In the genomic region with DNA sequence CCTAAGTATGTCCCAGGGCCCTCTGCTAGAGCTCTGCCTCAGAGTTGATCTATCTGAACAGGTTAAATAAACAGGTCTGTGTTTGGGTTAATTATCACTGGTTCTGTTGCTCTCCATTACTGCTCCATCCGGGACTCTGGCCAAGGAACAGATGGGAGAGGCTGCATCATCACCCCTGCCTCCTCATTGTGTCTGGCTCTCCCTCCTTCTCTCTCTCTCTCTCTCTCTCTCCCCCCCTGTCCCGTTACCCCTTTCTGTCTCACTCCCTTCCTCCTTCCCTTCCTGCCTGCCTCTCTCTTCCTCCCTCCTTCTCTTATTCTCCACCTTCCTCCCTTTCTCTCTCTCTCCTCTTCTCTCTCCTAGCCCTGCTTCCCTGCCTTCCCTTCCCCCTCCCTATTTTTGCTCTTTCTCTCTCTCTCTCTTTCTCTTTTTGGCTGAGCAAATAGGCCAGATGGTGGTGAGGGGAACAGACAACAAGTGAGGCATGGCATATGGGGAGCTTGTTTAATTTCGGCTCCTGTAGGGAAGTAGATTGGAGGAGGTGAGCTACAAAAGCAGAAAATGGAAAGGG, we compare ENCODE assay signal across 8 cellular contexts.
DNase-seq lines count a peak whose midpoint lies in the region; ATAC-seq and TF ChIP-seq lines count a peak whose summit lies in the region.
"Had no signal": no experiment of that assay in that cellular context is flagged by ENCODE, and none has a peak within 500 bp of the region (broad histone marks: within the 10 kb centered on the region; RNA-seq: fewer than 3 reads in every experiment).

No MANE protein-coding gene starts in this region.

- peak overlapping the region; percentile 51 to 71 (median 63) for H3K27ac ChIP-seq in transverse colon

- WGBS in transverse colon (ENCODE audit: low coverage in 1 of 2), 2 donors, result 33 to 60% methylated on average over 1 to 3 of the region's 3 CpGs

- TF ChIP-seq CTCF in activated B cell treated with CpG ODN at 0.5 μM for 24 hours (IDR thresholded peaks at IDR 0.05) (no peak), transverse colon (IDR thresholded peaks at IDR 0.05) (no peak), omental fat pad (IDR thresholded peaks at IDR 0.05) (no peak)

- in situ Hi-C loops in transverse colon (cut with MboI; ENCODE audit: low pct_ligation_motif_present in 1 of 4, low pct_unique_long_range_greater_than_20kb in 1 of 4, low sequenced_read_pairs in 3 of 4), result no loop called here

- no peak overlapping the region for H3K4me3 ChIP-seq in transverse colon

- H3K36me3 ChIP-seq in transverse colon, result no peaks in the 10 kb centered on the region

- TF ChIP-seq EP300 in transverse colon (IDR thresholded peaks at IDR 0.05; ENCODE audit: low read depth), result no peak

- H3K27me3 ChIP-seq in transverse colon, result no peaks in the 10 kb centered on the region

- H3K4me1 ChIP-seq in transverse colon, result peaks cover 0 to 43% (median 24%) of the 10 kb centered on the region in 4 donors

- ATAC-seq in activated B cell treated with CpG ODN at 0.5 μM for 24 hours (ENCODE audit: low read depth), result no peak
- ATAC-seq in omental fat pad (ENCODE audit: low FRiP score), result no peak

- POLR2A ChIA-PET in activated B cell treated with CpG ODN at 0.5 μM for 24 hours (lab: Charles Lee), result interaction anchor here (0.6 to 1.5 kb wide), 6 partner anchors 12 to 110 kb away, joined by 3 to 5 read pairs (median 4); no protein-coding TSS in a partner anchor

- peaks cover 68% of the 10 kb centered on the region for H3K4me1 Mint-ChIP-seq in activated B cell treated with CpG ODN at 0.5 μM for 24 hours

- peaks cover 33% of the 10 kb centered on the region for H3K36me3 Mint-ChIP-seq in activated B cell treated with CpG ODN at 0.5 μM for 24 hours (ENCODE audit: low read depth)

- intact Hi-C loops in activated B cell treated with CpG ODN at 0.5 μM for 24 hours (cut with micrococcal nuclease) (loop anchor here (1.0 kb wide), 1 partner anchor 8 kb away; no protein-coding TSS in a partner anchor), transverse colon (cut with DNase I; ENCODE audit: low total_unique reads) (loop anchor here (5.0 kb wide), 1 partner anchor 59 kb away; no protein-coding TSS in a partner anchor)

- TF ChIP-seq POLR2A in transverse colon (IDR thresholded peaks at IDR 0.05), result no peak

- H3K9me3 ChIP-seq in transverse colon, result no peaks in the 10 kb centered on the region

- H3K27me3 Mint-ChIP-seq in activated B cell treated with CpG ODN at 0.5 μM for 24 hours, result no peaks in the 10 kb centered on the region

- CTCF ChIA-PET in activated B cell treated with CpG ODN at 0.5 μM for 24 hours (lab: Charles Lee), result interaction anchor here (0.8 kb wide), 1 partner anchor 11 kb away, joined by 3 read pairs; no protein-coding TSS in a partner anchor

- H3K27ac Mint-ChIP-seq in activated B cell treated with CpG ODN at 0.5 μM for 24 hours, result peak overlapping the region; percentile 27

- H3K9me3 Mint-ChIP-seq in activated B cell treated with CpG ODN at 0.5 μM for 24 hours, result no peaks in the 10 kb centered on the region

- DNase-seq in NCI-H1092 treated with DMSO at 0.1 percent for 48 hours (lab: John Stamatoyannopoulos, UW) (peak; percentile 99), activated B cell treated with CpG ODN at 0.5 μM for 24 hours (no peak), kidney tubule cell (ENCODE audit: low spot score) (peak; percentile 81), transverse colon (no peak), omental fat pad (ENCODE audit: low spot score) (no peak), OCI-M2 (lab: John Stamatoyannopoulos, UW; ENCODE audit: unreplicated experiment) (no peak)
- DNase-seq in stimulated activated CD4-positive, alpha-beta T cell treated with anti-CD3 and anti-CD28 coated beads, Interleukin-4, amount 100 ng/mL, for 4 hours, result no peak
- DNase-seq: activated naive CD4-positive, alpha-beta T cell treated with anti-CD3 and anti-CD28 coated beads, Interleukin-2, amount 50 U/mL, for 16 hours had no signal

- H3K4me3 Mint-ChIP-seq in activated B cell treated with CpG ODN at 0.5 μM for 24 hours, result no peak overlapping the region

Comparison
In these comparisons a context has a peak if more than half of its experiments do, and no peak if none do; other contexts are left out.
1. DNase-seq: peak in NCI-H1092 treated with DMSO at 0.1 percent for 48 hours (single experiment) and kidney tubule cell (single experiment); none in activated B cell treated with CpG ODN at 0.5 μM for 24 hours (single experiment), transverse colon (single experiment), omental fat pad (single experiment), stimulated activated CD4-positive, alpha-beta T cell treated with anti-CD3 and anti-CD28 coated beads, Interleukin-4, amount 100 ng/mL, for 4 hours (0 of 2) and OCI-M2 (single experiment).